In genomic region chr1:183497218-183497617, GRCh38 we compare ENCODE assay signal across 1 cellular context.
TF ChIP-seq lines count a peak whose summit lies in the region.

No MANE protein-coding gene starts in this region.

TF ChIP-seq in WTC11, 78 proteins besides CTCF, POLR2A, EP300 and RAD21:
- TF ChIP-seq USF2 (CRISPR knock-in tag; IDR thresholded peaks at IDR 0.05), result 0 out of 2 replicates have a peak, but pooled peaks have one; percentile 10
- no peak for TF ChIP-seq ATF6 (CRISPR knock-in tag; IDR thresholded peaks at IDR 0.05)
- TF ChIP-seq ZNF396 (CRISPR knock-in tag; IDR thresholded peaks at IDR 0.05; ENCODE audit: borderline replicate concordance), result no peak
- TF ChIP-seq OVOL2 (CRISPR knock-in tag; IDR thresholded peaks at IDR 0.05; ENCODE audit: borderline replicate concordance), result no peak
TF ChIP-seq in WTC11: peak in this region for 1.
